1 cellular context compared by ENCODE assay signal in the genomic region with DNA sequence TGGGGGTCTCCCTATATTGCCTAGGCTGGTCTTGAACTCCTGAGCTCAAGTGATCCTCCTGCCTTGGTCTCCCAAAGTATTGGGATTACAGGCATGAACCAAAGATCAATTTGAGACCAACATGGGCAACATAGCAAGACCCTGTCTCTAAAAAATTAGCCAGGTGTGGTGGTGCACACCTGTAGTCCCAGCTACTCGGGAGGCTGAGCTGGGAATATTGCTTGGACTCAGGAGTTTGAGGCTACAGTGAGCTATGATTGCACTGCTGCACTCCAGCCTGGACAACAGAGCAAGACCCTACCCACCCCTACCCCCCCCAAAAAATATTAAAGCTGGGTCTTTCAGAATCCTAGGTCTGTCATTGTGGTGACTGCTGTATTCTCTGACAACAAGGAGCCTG. TPM values are rescaled to one million over a fixed set of nuclear protein-coding genes. Genes with fewer than 3 reads are reported as not detected.
"Had no signal": no experiment of that assay in that cellular context is flagged by ENCODE, and none has a peak within 500 bp of the region (broad histone marks: within the 10 kb centered on the region; RNA-seq: fewer than 3 reads in every experiment).

No MANE protein-coding gene starts in this region.

RNA-seq across cellular contexts. Expression of gene ARHGAP23, which starts 9.0 kb away (rescaled TPM):
- total RNA-seq: naive thymus-derived CD8-positive, alpha-beta T cell had no signal
